1 cellular context compared by ENCODE assay signal in genomic region chr14:100067971-100068959, GRCh38.
TF ChIP-seq lines count a peak whose summit lies in the region.

No MANE protein-coding gene starts in this region.

TF ChIP-seq in GM12878, 131 proteins besides CTCF, POLR2A, EP300 and RAD21 (continued from another document and continues in another):
- TF ChIP-seq REST (IDR thresholded peaks at IDR 0.05; ENCODE audit: low read depth, low read length) (no peak), ZNF592 (IDR thresholded peaks at IDR 0.05) (peak; percentile 64; the same call in 1 of the 2 replicates), PBX3 (IDR thresholded peaks at IDR 0.05; ENCODE audit: insufficient replicate concordance, low read depth, low read length) (no peak), NRF1 (conservative IDR thresholded peaks at IDR 0.05; ENCODE audit: low read depth, low read length) (no peak), HDGF (IDR thresholded peaks at IDR 0.05) (peak; percentile 89), CHD4 (IDR thresholded peaks at IDR 0.05) (no peak), SREBF1 (IDR thresholded peaks at IDR 0.05; ENCODE audit: low read length) (no peak), NR2C2 (IDR thresholded peaks at IDR 0.05; ENCODE audit: borderline replicate concordance, control insufficient read depth, insufficient read length, low read depth) (no peak), SMC3 (IDR thresholded peaks at IDR 0.05; ENCODE audit: borderline replicate concordance, low read length) (no peak), BHLHE40 (IDR thresholded peaks at IDR 0.05; ENCODE audit: borderline replicate concordance in 1 of 2, low read depth in 2 of 2, low read length in 1 of 2) (peak; percentile 88), ZZZ3 (IDR thresholded peaks at IDR 0.05; ENCODE audit: control insufficient read depth, insufficient read length, low read depth) (no peak), MEF2B (IDR thresholded peaks at IDR 0.05; ENCODE audit: partially characterized antibody, poor library complexity, severe bottlenecking) (peak; percentile 17), LARP7 (IDR thresholded peaks at IDR 0.05) (no peak), SREBF2 (IDR thresholded peaks at IDR 0.05; ENCODE audit: low read length) (no peak), SUPT20H (IDR thresholded peaks at IDR 0.05; ENCODE audit: borderline replicate concordance, control insufficient read depth, low read depth, low read length) (no peak), ZBTB33 (IDR thresholded peaks at IDR 0.05) (no peak), CEBPZ (IDR thresholded peaks at IDR 0.05; ENCODE audit: low read depth, low read length) (no peak), E2F4 (IDR thresholded peaks at IDR 0.05; ENCODE audit: low read depth, low read length) (no peak), FOS (IDR thresholded peaks at IDR 0.05; ENCODE audit: borderline replicate concordance, extremely low read depth, insufficient read length) (no peak), IKZF1 (conservative IDR thresholded peaks at IDR 0.05) (peak; percentile 99), BCLAF1 (IDR thresholded peaks at IDR 0.05) (no peak), ATF2 (IDR thresholded peaks at IDR 0.05; ENCODE audit: low read length) (peak; percentile 64; the same call in 1 of the 2 replicates), CHD1 (IDR thresholded peaks at IDR 0.05; ENCODE audit: low read depth, low read length) (no peak), CBFB (IDR thresholded peaks at IDR 0.05; ENCODE audit: low read depth) (peak; percentile 64; the same call in 1 of the 2 replicates), BCL3 (IDR thresholded peaks at IDR 0.05; ENCODE audit: borderline replicate concordance, insufficient read depth, low read depth, low read length, poor library complexity, severe bottlenecking) (peak; percentile 53), NKRF (conservative IDR thresholded peaks at IDR 0.05) (peak; percentile 50; the same call in 1 of the 2 replicates)
